In genomic region chr7:15015545-15016314, GRCh38 we compare ENCODE assay signal across 8 cellular contexts.
DNase-seq lines count a peak whose midpoint lies in the region; ATAC-seq lines count a peak whose summit lies in the region.

No MANE protein-coding gene starts in this region.

- H3K9me3 Mint-ChIP-seq in stimulated activated memory B cell treated with anti-CD40 and anti-IgM and Interleukin-4, amounts not matched to agents 10 μg/mL and 1 μg/mL and 100 μg/mL, for 72 hours = no peaks in the 10 kb centered on the region
- no peaks in the 10 kb centered on the region for H3K9me3 Mint-ChIP-seq in T-helper 2 cell treated with Interferon-gamma antibody and Interleukin-4, amounts not matched to agents 5 μg/mL and 100 μg/mL, for 36 hours

- ATAC-seq in GM21576 (IDR thresholded peaks at IDR 0.05; ENCODE audit: unreplicated experiment) = peak; percentile 90
- ATAC-seq in stimulated activated memory B cell treated with anti-CD40 and anti-IgM and Interleukin-4, amounts not matched to agents 10 μg/mL and 1 μg/mL and 100 μg/mL, for 72 hours = peak; percentile 47

- no peak overlapping the region for H3K27ac Mint-ChIP-seq in stimulated activated memory B cell treated with anti-CD40 and anti-IgM and Interleukin-4, amounts not matched to agents 10 μg/mL and 1 μg/mL and 100 μg/mL, for 72 hours
- H3K27ac Mint-ChIP-seq in T-helper 2 cell treated with Interferon-gamma antibody and Interleukin-4, amounts not matched to agents 5 μg/mL and 100 μg/mL, for 36 hours = no peak overlapping the region

- DNase-seq in G401 (ENCODE audit: low spot score) = peak; percentile 93
- peak; percentile 49 for DNase-seq in HS-5 (ENCODE audit: low read depth)
- peak; percentile 58 for DNase-seq in NCI-H526 treated with DMSO at 0.1 percent for 48 hours (lab: John Stamatoyannopoulos, UW)
- peak; percentile 17 for DNase-seq in brain pericyte (ENCODE audit: low read depth, low spot score)
- DNase-seq in T-helper 2 cell treated with Interferon-gamma antibody and Interleukin-4, amounts not matched to agents 5 μg/mL and 100 μg/mL, for 36 hours (ENCODE audit: low spot score) = no peak

- H3K4me1 Mint-ChIP-seq in stimulated activated memory B cell treated with anti-CD40 and anti-IgM and Interleukin-4, amounts not matched to agents 10 μg/mL and 1 μg/mL and 100 μg/mL, for 72 hours = no peaks in the 10 kb centered on the region
- H3K4me1 Mint-ChIP-seq in T-helper 2 cell treated with Interferon-gamma antibody and Interleukin-4, amounts not matched to agents 5 μg/mL and 100 μg/mL, for 36 hours (ENCODE audit: low read depth) = no peaks in the 10 kb centered on the region

- in situ Hi-C loops in G401 (cut with HindIII; ENCODE audit: low sequenced_read_pairs) = no loop called here

- no peaks in the 10 kb centered on the region for H3K27me3 Mint-ChIP-seq in stimulated activated memory B cell treated with anti-CD40 and anti-IgM and Interleukin-4, amounts not matched to agents 10 μg/mL and 1 μg/mL and 100 μg/mL, for 72 hours
- no peaks in the 10 kb centered on the region for H3K27me3 Mint-ChIP-seq in T-helper 2 cell treated with Interferon-gamma antibody and Interleukin-4, amounts not matched to agents 5 μg/mL and 100 μg/mL, for 36 hours (ENCODE audit: low read depth)

- peak overlapping the region; percentile 2; the same call in 1 of the 2 replicates for H3K4me3 ChIP-seq in iPS-18c (ENCODE audit: insufficient read depth, low read depth, low read length)

- no peaks in the 10 kb centered on the region for H3K9me3 ChIP-seq in iPS-18c (ENCODE audit: control insufficient read depth, insufficient read depth, low read length)

- no peaks in the 10 kb centered on the region for H3K36me3 Mint-ChIP-seq in stimulated activated memory B cell treated with anti-CD40 and anti-IgM and Interleukin-4, amounts not matched to agents 10 μg/mL and 1 μg/mL and 100 μg/mL, for 72 hours
- no peaks in the 10 kb centered on the region for H3K36me3 Mint-ChIP-seq in T-helper 2 cell treated with Interferon-gamma antibody and Interleukin-4, amounts not matched to agents 5 μg/mL and 100 μg/mL, for 36 hours (ENCODE audit: low read depth)

- no peak overlapping the region for H3K4me3 Mint-ChIP-seq in stimulated activated memory B cell treated with anti-CD40 and anti-IgM and Interleukin-4, amounts not matched to agents 10 μg/mL and 1 μg/mL and 100 μg/mL, for 72 hours
- H3K4me3 Mint-ChIP-seq in T-helper 2 cell treated with Interferon-gamma antibody and Interleukin-4, amounts not matched to agents 5 μg/mL and 100 μg/mL, for 36 hours = no peak overlapping the region
